6 cellular contexts compared by ENCODE assay signal in genomic region chr15:100306098-100306497, GRCh38. TPM values are rescaled to one million over a fixed set of nuclear protein-coding genes. Genes with fewer than 3 reads are reported as not detected.
"Had no signal": no experiment of that assay in that cellular context is flagged by ENCODE, and none has a peak within 500 bp of the region (broad histone marks: within the 10 kb centered on the region; RNA-seq: fewer than 3 reads in every experiment).

No MANE protein-coding gene starts in this region.

- H3K4me3 Mint-ChIP-seq: GM23338, H9 had no signal

- H3K27ac Mint-ChIP-seq: GM23338 had no signal

- H3K4me2 ChIP-seq: GM23338 had no signal

- H2AFZ ChIP-seq: GM23338 had no signal

- DNase-seq: H9, HCEC 1CT, IMR-90, KG1 had no signal

- H3K4me3 ChIP-seq: GM23338, K562 had no signal

- ATAC-seq: GM23338, K562 had no signal

RNA-seq across cellular contexts. Expression of gene ADAMTS17, which starts 35.7 kb away (rescaled TPM):
- total RNA-seq: IMR-90 had no signal
